Comparison of ENCODE assay signal across 8 cellular contexts in the genomic region with DNA sequence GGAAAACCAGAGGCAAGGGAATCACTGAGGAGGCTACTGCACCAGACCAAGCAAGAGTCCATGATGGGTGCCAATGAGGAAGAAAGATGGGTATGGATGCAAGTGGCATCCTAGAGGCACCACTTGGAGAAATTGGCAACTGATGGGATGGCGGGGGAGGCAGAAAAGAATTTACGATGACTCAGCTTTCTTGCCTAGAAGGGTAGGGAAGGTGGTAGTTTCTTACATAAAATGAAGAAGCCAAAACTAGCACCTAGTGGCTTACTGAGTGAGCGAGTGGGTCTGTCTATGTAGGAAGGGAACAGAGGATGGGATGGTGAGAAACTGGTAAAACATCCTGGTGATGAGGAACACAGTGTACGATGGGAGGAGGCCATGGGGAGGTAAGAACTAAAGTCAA.
"Had no signal": no experiment of that assay in that cellular context is flagged by ENCODE, and none has a peak within 500 bp of the region (broad histone marks: within the 10 kb centered on the region; RNA-seq: fewer than 3 reads in every experiment).

No MANE protein-coding gene starts in this region.

- H3K27ac ChIP-seq: GM23248, KMS-11 had no signal

- H2AFZ ChIP-seq: GM23248 had no signal

- H3K9ac ChIP-seq: GM23248, KMS-11 had no signal

- H3K4me2 ChIP-seq: KMS-11 had no signal

- H3K4me3 ChIP-seq: GM23248 had no signal

- DNase-seq: GM23248, GOT3, H9, HCEC 1CT, KBM-7 had no signal

- FAIRE-seq: H54, HTR-8/SVneo had no signal
